8 cellular contexts compared by ENCODE assay signal in genomic region chr4:6200922-6201362, GRCh38. TPM values are rescaled to one million over a fixed set of nuclear protein-coding genes. Genes with fewer than 3 reads are reported as not detected.
DNase-seq lines count a peak whose midpoint lies in the region; ATAC-seq and FAIRE-seq lines count a peak whose summit lies in the region.

No MANE protein-coding gene starts in this region.

- peaks cover 16 to 34% (median 22%) of the 10 kb centered on the region in 4 donors for H3K4me1 Mint-ChIP-seq in CD4-positive, alpha-beta memory T cell
- H3K4me1 Mint-ChIP-seq in T-helper 2 cell treated with Interferon-gamma antibody and Interleukin-4, amounts not matched to agents 5 μg/mL and 100 μg/mL, for 36 hours (ENCODE audit: low read depth) = peaks cover 25% of the 10 kb centered on the region

- H3K4ac ChIP-seq in mesendoderm (ENCODE audit: low read depth, low read length) = peak overlapping the region; percentile 43

- H2BK5ac ChIP-seq in mesendoderm (ENCODE audit: low read length) = peak overlapping the region; percentile 57

- no CpG with 5 or more reads among the region's 15 CpGs for WGBS in mesendoderm (ENCODE audit: extremely low coverage, insufficient coverage, low lambda C conversion rate)

- H3K36me3 ChIP-seq in CD4-positive, alpha-beta memory T cell (ENCODE audit: insufficient read depth, low read length) = no peaks in the 10 kb centered on the region
- H3K36me3 ChIP-seq in mesendoderm (ENCODE audit: control insufficient read depth, insufficient read depth, low read length) = no peaks in the 10 kb centered on the region

- H3K4me3 ChIP-seq in CD4-positive, alpha-beta memory T cell (ENCODE audit: low read length in 2 of 2) = peak overlapping the region in 1 of 2 donors; percentile 51
- peak overlapping the region; percentile 68 for H3K4me3 ChIP-seq in mesendoderm (ENCODE audit: low read length)

- H3K23ac ChIP-seq in mesendoderm (ENCODE audit: low read length) = peak overlapping the region; percentile 95

- H3K4me3 Mint-ChIP-seq in CD4-positive, alpha-beta memory T cell = peak overlapping the region; percentile 48 to 87 (median 79)
- peak overlapping the region; percentile 61 for H3K4me3 Mint-ChIP-seq in T-helper 2 cell treated with Interferon-gamma antibody and Interleukin-4, amounts not matched to agents 5 μg/mL and 100 μg/mL, for 36 hours

- H3K36me3 Mint-ChIP-seq in CD4-positive, alpha-beta memory T cell = peaks cover 0 to 5% of the 10 kb centered on the region in 2 donors
- H3K36me3 Mint-ChIP-seq in T-helper 2 cell treated with Interferon-gamma antibody and Interleukin-4, amounts not matched to agents 5 μg/mL and 100 μg/mL, for 36 hours (ENCODE audit: low read depth) = peaks cover 14% of the 10 kb centered on the region

- peak; percentile 19 for ATAC-seq in GM21723 (IDR thresholded peaks at IDR 0.05; ENCODE audit: unreplicated experiment)

- H3K27me3 Mint-ChIP-seq in CD4-positive, alpha-beta memory T cell = peaks cover 2% of the 10 kb centered on the region in 2 donors
- H3K27me3 Mint-ChIP-seq in T-helper 2 cell treated with Interferon-gamma antibody and Interleukin-4, amounts not matched to agents 5 μg/mL and 100 μg/mL, for 36 hours (ENCODE audit: low read depth) = peaks cover 35% of the 10 kb centered on the region

- intact Hi-C loops in CD4-positive, alpha-beta memory T cell (cut with micrococcal nuclease) = loop anchor here (1.0 kb wide), 2 partner anchors 67 to 68 kb away; partner anchors contain the start of gene WFS1
- intact Hi-C loops in head of caudate nucleus (cut with DNase I) = no loop called here

- H3K27ac Mint-ChIP-seq in CD4-positive, alpha-beta memory T cell = peak overlapping the region in 4 of 7 donors; percentile 68 to 90 (median 75)
- no peak overlapping the region for H3K27ac Mint-ChIP-seq in T-helper 2 cell treated with Interferon-gamma antibody and Interleukin-4, amounts not matched to agents 5 μg/mL and 100 μg/mL, for 36 hours

- peaks cover 0 to 5% (median 2%) of the 10 kb centered on the region in 8 donors for H3K9me3 Mint-ChIP-seq in CD4-positive, alpha-beta memory T cell
- H3K9me3 Mint-ChIP-seq in T-helper 2 cell treated with Interferon-gamma antibody and Interleukin-4, amounts not matched to agents 5 μg/mL and 100 μg/mL, for 36 hours = peaks cover 8% of the 10 kb centered on the region

- DNase-seq in CD4-positive, alpha-beta memory T cell = peak in 2 of 5 donors; percentile 4 to 39
- no peak for DNase-seq in T-helper 2 cell treated with Interferon-gamma antibody and Interleukin-4, amounts not matched to agents 5 μg/mL and 100 μg/mL, for 36 hours (ENCODE audit: low spot score)
- DNase-seq in mesendoderm (peak; percentile 53), head of caudate nucleus (no peak), cerebellum (ENCODE audit: low spot score) (no peak), urothelium cell line (ENCODE audit: low spot score) (no peak), iPS-NIHi7 (ENCODE audit: extremely low spot score) (no peak)

- H3K4me1 ChIP-seq in CD4-positive, alpha-beta memory T cell (ENCODE audit: insufficient read depth, low read length) = peaks cover 36% of the 10 kb centered on the region
- peaks cover 12% of the 10 kb centered on the region for H3K4me1 ChIP-seq in mesendoderm (ENCODE audit: control insufficient read depth, low read depth, low read length)

- peak overlapping the region; percentile 16 for H4K5ac ChIP-seq in mesendoderm (ENCODE audit: low read length)

- H3K9me3 ChIP-seq in CD4-positive, alpha-beta memory T cell (ENCODE audit: control insufficient read depth in 1 of 2, low read length in 2 of 2) = no peaks in the 10 kb centered on the region

- H3K79me2 ChIP-seq in mesendoderm (ENCODE audit: control insufficient read depth, insufficient read depth, low read length) = peaks cover 10% of the 10 kb centered on the region

- no peak overlapping the region for H2AK5ac ChIP-seq in mesendoderm (ENCODE audit: low read length)

- H2BK15ac ChIP-seq in mesendoderm (replicated peaks; ENCODE audit: low read depth) = no peak overlapping the region

- H4K8ac ChIP-seq in mesendoderm (ENCODE audit: low read depth, low read length) = no peak overlapping the region

- H3K18ac ChIP-seq in mesendoderm (ENCODE audit: low read length) = peak overlapping the region; percentile 72

- CTCF ChIA-PET in CD4-positive, alpha-beta memory T cell (lab: Charles Lee; ENCODE audit: partially characterized antibody) = interaction anchor here (1.2 to 3.6 kb wide), 6 partner anchors 10 to 66 kb away, joined by 3 to 23 read pairs (median 7); no protein-coding TSS in a partner anchor

- H3K27ac ChIP-seq in CD4-positive, alpha-beta memory T cell (ENCODE audit: low read depth, low read length) = no peak overlapping the region
- H3K27ac ChIP-seq in mesendoderm (ENCODE audit: low read depth, low read length) = peak overlapping the region; percentile 79

- H3K9ac ChIP-seq in mesendoderm (ENCODE audit: low read length) = peak overlapping the region; percentile 86

- H3K27me3 ChIP-seq in CD4-positive, alpha-beta memory T cell (ENCODE audit: insufficient read depth, low read length) = no peaks in the 10 kb centered on the region
- no peaks in the 10 kb centered on the region for H3K27me3 ChIP-seq in mesendoderm (ENCODE audit: insufficient read depth, low read length, poor library complexity)

- FAIRE-seq in urothelium cell line (lab: Jason Lieb, UNC) = no peak

- POLR2A ChIA-PET in CD4-positive, alpha-beta memory T cell (lab: Charles Lee; ENCODE audit: partially characterized antibody) = interaction anchor here (0.6 to 4.9 kb wide), 8 partner anchors 10 to 69 kb away, joined by 3 to 71 read pairs (median 6); partner anchors contain the start of gene WFS1

- H2BK120ac ChIP-seq in mesendoderm (ENCODE audit: low read depth, low read length) = no peak overlapping the region

- H3K4me2 ChIP-seq in mesendoderm (ENCODE audit: low read length) = peak overlapping the region; percentile 64

- H3K79me1 ChIP-seq in mesendoderm (ENCODE audit: low read length) = peaks cover 5% of the 10 kb centered on the region

- H3K56ac ChIP-seq in mesendoderm (ENCODE audit: low read length) = peak overlapping the region; percentile 92

RNA-seq across cellular contexts. Expression of gene JAKMIP1, which starts 0.6 kb away (rescaled TPM):
- 1 to 10 TPM; 3.0 to 3.7 TPM for total RNA-seq in CD4-positive, alpha-beta memory T cell
- 10 to 100 TPM in 1 of 2 donors, 1 to 10 TPM in 1; 2.5 to 11.5 TPM for polyA plus RNA-seq in CD4-positive, alpha-beta memory T cell
- polyA plus RNA-seq in mesendoderm (2013, experiment 1 of 2) = 3.5 TPM
- 3.5 TPM for polyA plus RNA-seq in mesendoderm (2013, experiment 2 of 2)
- total RNA-seq in cerebellum = 10.7 TPM
